Comparison of ENCODE assay signal across 1 cellular context in genomic region chr21:36630485-36631206, GRCh38.
TF ChIP-seq lines count a peak whose summit lies in the region.

No MANE protein-coding gene starts in this region.

TF ChIP-seq in HCT116, 20 proteins besides CTCF, POLR2A, EP300 and RAD21 (continued from another document):
- TF ChIP-seq ZBTB33 (IDR thresholded peaks at IDR 0.05; ENCODE audit: extremely low read depth, insufficient replicate concordance, low read length) (no peak), JUND (IDR thresholded peaks at IDR 0.05) (no peak), POLR2AphosphoS5 (IDR thresholded peaks at IDR 0.05; ENCODE audit: low read depth, low read length) (no peak), SIN3A (IDR thresholded peaks at IDR 0.05; ENCODE audit: low read depth) (no peak), ELF1 (IDR thresholded peaks at IDR 0.05; ENCODE audit: borderline replicate concordance, low read depth) (no peak), ZNF274 (IDR thresholded peaks at IDR 0.05; ENCODE audit: low read depth, low read length) (no peak), EGR1 (IDR thresholded peaks at IDR 0.05; ENCODE audit: low read depth) (no peak), ZFX (IDR thresholded peaks at IDR 0.05) (no peak), TCF7L2 (IDR thresholded peaks at IDR 0.05; ENCODE audit: borderline replicate concordance, extremely low read depth, insufficient read depth, insufficient read length) (no peak)
